1 cellular context compared by ENCODE assay signal in the genomic region with DNA sequence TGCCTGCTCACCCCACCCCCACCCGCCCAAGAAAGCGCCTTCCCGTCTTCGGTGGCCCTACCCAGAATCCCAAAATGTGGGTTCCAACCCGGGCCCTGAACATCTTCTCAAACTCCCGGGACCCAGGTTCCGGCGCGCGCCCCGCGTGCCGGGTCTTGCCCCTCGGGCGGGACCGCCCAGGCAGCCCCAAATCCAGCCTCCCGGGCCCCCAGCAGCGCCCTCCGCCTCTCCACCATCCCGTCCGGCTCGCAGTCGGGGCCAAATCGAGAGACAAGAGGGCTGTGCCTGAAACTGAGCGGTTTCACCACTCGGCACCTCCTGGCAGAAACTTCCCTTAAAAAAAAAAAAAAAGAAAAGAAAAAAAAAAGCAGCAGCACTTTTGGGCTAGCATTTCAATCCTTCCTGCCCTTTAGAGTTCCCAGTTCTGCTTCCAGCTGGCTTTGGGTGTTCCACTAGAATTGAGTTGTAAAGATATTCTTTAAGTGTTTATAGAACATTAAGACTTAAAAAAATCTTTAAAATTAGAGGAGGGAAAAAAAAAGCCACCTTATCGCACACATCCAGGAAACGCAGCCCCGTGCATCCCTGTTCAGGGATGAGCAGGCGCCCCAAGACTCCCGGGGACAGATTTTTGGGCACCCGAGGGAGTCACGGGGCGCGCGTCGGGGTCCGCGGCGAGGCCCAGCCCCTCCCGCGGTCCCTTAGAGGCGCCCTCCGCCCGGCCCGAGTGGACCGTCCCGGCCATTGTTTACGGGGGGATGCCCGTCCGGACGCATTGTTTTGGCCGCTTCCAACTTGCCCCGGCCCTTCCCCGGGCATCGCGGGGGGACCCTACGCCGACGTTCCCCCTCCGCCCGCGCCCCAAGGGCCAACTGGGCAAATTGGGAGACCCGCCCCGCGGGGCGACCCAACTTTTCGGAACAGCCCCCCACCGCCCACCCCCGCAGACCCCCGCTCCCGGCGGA.
TF ChIP-seq lines count a peak whose summit lies in the region.

No MANE protein-coding gene starts in this region.

TF ChIP-seq in HEK293, 187 proteins besides CTCF, POLR2A, EP300 and RAD21 (continued from another document):
- TF ChIP-seq ZNF362 (tag by site-specific recombination; IDR thresholded peaks at IDR 0.05) (peak; percentile 79; the same call in 1 of the 2 replicates), PATZ1 (tag by site-specific recombination; IDR thresholded peaks at IDR 0.05) (peak; percentile 34), SP2 (tag by site-specific recombination; IDR thresholded peaks at IDR 0.05) (peak; percentile 67), ZBTB20 (tag by site-specific recombination; IDR thresholded peaks at IDR 0.05) (peak; percentile 99), ZNF341 (tag by site-specific recombination; IDR thresholded peaks at IDR 0.05; ENCODE audit: low read depth) (peak; percentile 59)
- TF ChIP-seq, protein P1, sequence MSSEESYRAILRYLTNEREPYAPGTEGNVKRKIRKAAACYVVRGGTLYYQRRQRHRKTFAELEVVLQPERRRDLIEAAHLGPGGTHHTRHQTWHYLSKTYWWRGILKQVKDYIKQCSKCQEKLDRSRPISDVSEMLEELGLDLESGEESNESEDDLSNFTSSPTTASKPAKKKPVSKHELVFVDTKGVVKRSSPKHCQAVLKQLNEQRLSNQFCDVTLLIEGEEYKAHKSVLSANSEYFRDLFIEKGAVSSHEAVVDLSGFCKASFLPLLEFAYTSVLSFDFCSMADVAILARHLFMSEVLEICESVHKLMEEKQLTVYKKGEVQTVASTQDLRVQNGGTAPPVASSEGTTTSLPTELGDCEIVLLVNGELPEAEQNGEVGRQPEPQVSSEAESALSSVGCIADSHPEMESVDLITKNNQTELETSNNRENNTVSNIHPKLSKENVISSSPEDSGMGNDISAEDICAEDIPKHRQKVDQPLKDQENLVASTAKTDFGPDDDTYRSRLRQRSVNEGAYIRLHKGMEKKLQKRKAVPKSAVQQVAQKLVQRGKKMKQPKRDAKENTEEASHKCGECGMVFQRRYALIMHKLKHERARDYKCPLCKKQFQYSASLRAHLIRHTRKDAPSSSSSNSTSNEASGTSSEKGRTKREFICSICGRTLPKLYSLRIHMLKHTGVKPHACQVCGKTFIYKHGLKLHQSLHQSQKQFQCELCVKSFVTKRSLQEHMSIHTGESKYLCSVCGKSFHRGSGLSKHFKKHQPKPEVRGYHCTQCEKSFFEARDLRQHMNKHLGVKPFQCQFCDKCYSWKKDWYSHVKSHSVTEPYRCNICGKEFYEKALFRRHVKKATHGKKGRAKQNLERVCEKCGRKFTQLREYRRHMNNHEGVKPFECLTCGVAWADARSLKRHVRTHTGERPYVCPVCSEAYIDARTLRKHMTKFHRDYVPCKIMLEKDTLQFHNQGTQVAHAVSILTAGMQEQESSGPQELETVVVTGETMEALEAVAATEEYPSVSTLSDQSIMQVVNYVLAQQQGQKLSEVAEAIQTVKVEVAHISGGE (tag by site-specific recombination; conservative IDR thresholded peaks at IDR 0.05; ENCODE audit: low read depth), result 0 out of 2 replicates have a peak, but pooled peaks have one; percentile 8
